ENCODE assay signal across 15 cellular contexts in genomic region chr2:10384089-10384734, GRCh38.
DNase-seq lines count a peak whose midpoint lies in the region; ATAC-seq and TF ChIP-seq lines count a peak whose summit lies in the region.
"Had no signal": no experiment of that assay in that cellular context is flagged by ENCODE, and none has a peak within 500 bp of the region (broad histone marks: within the 10 kb centered on the region; RNA-seq: fewer than 3 reads in every experiment).

No MANE protein-coding gene starts in this region.

- no peak overlapping the region for H2AFZ ChIP-seq in OCI-LY7 (ENCODE audit: low read length)
- H2AFZ ChIP-seq: GM23248 had no signal

- H3K4me1 ChIP-seq in OCI-LY7 (ENCODE audit: insufficient read depth, low read length, poor library complexity, severe bottlenecking) = peaks cover 54% of the 10 kb centered on the region

- H3K9me2 ChIP-seq in OCI-LY7 (ENCODE audit: insufficient read depth, low read length) = no peaks in the 10 kb centered on the region

- no peaks in the 10 kb centered on the region for H3K27me3 Mint-ChIP-seq in naive B cell

- peak overlapping the region; percentile 62 to 88 (median 74) for H3K4me3 Mint-ChIP-seq in naive B cell
- H3K4me3 Mint-ChIP-seq: nephron had no signal

- H3K4me1 Mint-ChIP-seq in naive B cell = peaks cover 72 to 94% (median 84%) of the 10 kb centered on the region in 3 donors

- no peak for ATAC-seq in naive B cell (ENCODE audit: low read depth in 2 of 2)
- ATAC-seq: left ventricle myocardium superior had no signal

- no peaks in the 10 kb centered on the region for H3K36me3 Mint-ChIP-seq in naive B cell

- no peak overlapping the region for H3K27ac ChIP-seq in OCI-LY7 (ENCODE audit: low read depth, low read length, poor library complexity, severe bottlenecking)
- H3K27ac ChIP-seq: GM23248, thoracic aorta had no signal

- H3K9me3 ChIP-seq in OCI-LY7 (ENCODE audit: low read length) = no peaks in the 10 kb centered on the region
- H3K9me3 ChIP-seq: thoracic aorta had no signal

- no peaks in the 10 kb centered on the region for H3K36me3 ChIP-seq in OCI-LY7 (ENCODE audit: insufficient read depth, low read length)
- H3K36me3 ChIP-seq: thoracic aorta had no signal

- no peak overlapping the region for H3K4me3 ChIP-seq in OCI-LY7 (ENCODE audit: low read depth, low read length, poor library complexity, severe bottlenecking)
- H3K4me3 ChIP-seq: GM23248, thoracic aorta had no signal

- H3K79me2 ChIP-seq in OCI-LY7 (ENCODE audit: insufficient read depth, low read depth, low read length) = no peaks in the 10 kb centered on the region

- CTCF ChIA-PET in OCI-LY7 (lab: Charles Lee; ENCODE audit: unreplicated experiment) = no interaction called here

- H3K27ac Mint-ChIP-seq in naive B cell = peak overlapping the region in 4 of 6 donors; percentile 51 to 94 (median 76)
- H3K27ac Mint-ChIP-seq: nephron had no signal

- no peaks in the 10 kb centered on the region for H3K9me3 Mint-ChIP-seq in naive B cell
- H3K9me3 Mint-ChIP-seq: nephron had no signal

- H4K20me1 ChIP-seq in OCI-LY7 (ENCODE audit: insufficient read depth, low read length) = peaks cover 8% of the 10 kb centered on the region

- intact Hi-C loops in OCI-LY7 (cut with micrococcal nuclease; ENCODE audit: unreplicated experiment) = no loop called here

- BruUV-seq in OCI-LY7 (replicated peaks; lab: Mats Ljungman, UMichigan) = no TSS peak

- TF ChIP-seq CTCF in OCI-LY7 (conservative IDR thresholded peaks at IDR 0.05; ENCODE audit: low read length) = no peak

- POLR2A ChIA-PET in OCI-LY7 (lab: Charles Lee) = interaction anchor here (0.6 to 1.5 kb wide), 3 partner anchors 8 to 27 kb away, joined by 3 to 6 read pairs (median 4); no protein-coding TSS in a partner anchor

- DNase-seq in CD1c-positive myeloid dendritic cell (ENCODE audit: extremely low spot score) (peak; percentile 42), GF-D8 (lab: John Stamatoyannopoulos, UW) (peak; percentile 33), OCI-LY7 (ENCODE audit: low spot score) (no peak), naive B cell (no peak), NCI-H1436 treated with DMSO at 0.1 percent for 48 hours (lab: John Stamatoyannopoulos, UW) (no peak)
- DNase-seq in activated effector memory CD4-positive, alpha-beta T cell treated with Interleukin-2 at 50 U/mL for 16 hours = no peak
- DNase-seq in activated CD4-positive, CD25-positive, alpha-beta regulatory T cell treated with anti-CD3 and anti-CD28 coated beads, Interleukin-2, amount 50 U/mL, for 72 hours = no peak
- DNase-seq: activated CD4-positive, alpha-beta T cell treated with anti-CD3 and anti-CD28 coated beads, Interleukin-2, amount 50 U/mL, for 48 hours; GM23248; left ventricle myocardium superior; NCI-H1092 treated with DMSO at 0.1 percent for 48 hours; NCI-H446; stimulated activated CD4-positive, alpha-beta T cell treated with anti-CD3 and anti-CD28 coated beads, Interleukin-1b, Interleukin-23, amount 100 ng/mL, for 48 hours had no signal

- H3K4me2 ChIP-seq in OCI-LY7 (ENCODE audit: low read length) = peak overlapping the region; percentile 65; the same call in 1 of the 2 replicates

Comparison
In these comparisons a context has a peak if more than half of its experiments do, and no peak if none do; other contexts are left out.
1. DNase-seq: peak in CD1c-positive myeloid dendritic cell (single experiment) and GF-D8 (single experiment); none in OCI-LY7 (single experiment), naive B cell (single experiment), NCI-H1436 treated with DMSO at 0.1 percent for 48 hours (single experiment), activated effector memory CD4-positive, alpha-beta T cell treated with Interleukin-2 at 50 U/mL for 16 hours (single experiment) and activated CD4-positive, CD25-positive, alpha-beta regulatory T cell treated with anti-CD3 and anti-CD28 coated beads, Interleukin-2, amount 50 U/mL, for 72 hours (single experiment).